ENCODE assay signal across 13 cellular contexts in genomic region chrX:7444967-7445366, GRCh38.
A peak's percentile ranks its signal among the peaks of the same experiment; 100 is the strongest.
DNase-seq lines count a peak whose midpoint lies in the region; ATAC-seq and TF ChIP-seq lines count a peak whose summit lies in the region.
"Had no signal": no experiment of that assay in that cellular context is flagged by ENCODE, and none has a peak within 500 bp of the region (broad histone marks: within the 10 kb centered on the region; RNA-seq: fewer than 3 reads in every experiment).

No MANE protein-coding gene starts in this region.

- H3K27me3 ChIP-seq in upper lobe of left lung = no peaks in the 10 kb centered on the region
- H3K27me3 ChIP-seq: hepatocyte, Peyer's patch, sigmoid colon had no signal

- no peaks in the 10 kb centered on the region for H3K36me3 ChIP-seq in upper lobe of left lung
- H3K36me3 ChIP-seq: Peyer's patch, sigmoid colon had no signal

- TF ChIP-seq CTCF in GM12865 (IDR thresholded peaks at IDR 0.05; ENCODE audit: insufficient read depth, low read depth, low read length, missing control alignments) (no peak), upper lobe of left lung (IDR thresholded peaks at IDR 0.05) (no peak)

- peak; percentile 88 for ATAC-seq in GM19324 (IDR thresholded peaks at IDR 0.05; ENCODE audit: low FRiP score, unreplicated experiment)
- peak; percentile 92 for ATAC-seq in HG02870 (IDR thresholded peaks at IDR 0.05; ENCODE audit: unreplicated experiment)
- ATAC-seq in upper lobe of left lung (ENCODE audit: low FRiP score in 2 of 2) = no peak

- in situ Hi-C loops in G401 (cut with HindIII; ENCODE audit: low sequenced_read_pairs) = no loop called here

- TF ChIP-seq EP300 in upper lobe of left lung (IDR thresholded peaks at IDR 0.05) = no peak

- DNase-seq in GM12865 (ENCODE audit: low read depth) (peak; percentile 17), upper lobe of left lung (no peak), AML-193 (lab: John Stamatoyannopoulos, UW) (no peak), G401 (ENCODE audit: low spot score) (no peak), NCI-H2107 (lab: John Stamatoyannopoulos, UW) (no peak)
- DNase-seq in Jurkat, Clone E6-1 (ENCODE audit: low read depth, low spot score) = peak; percentile 2
- DNase-seq: activated effector memory CD4-positive, alpha-beta T cell treated with anti-CD3 and anti-CD28 coated beads, Interleukin-2, amount 50 U/mL, for 16 hours; NCI-H1436 treated with DMSO at 0.1 percent for 48 hours; Peyer's patch; sigmoid colon had no signal

- H3K4me1 ChIP-seq in upper lobe of left lung = no peaks in the 10 kb centered on the region
- H3K4me1 ChIP-seq: Peyer's patch, sigmoid colon had no signal

- no peak overlapping the region for H3K27ac ChIP-seq in upper lobe of left lung
- H3K27ac ChIP-seq: hepatocyte, Peyer's patch, sigmoid colon had no signal

- H3K9me3 ChIP-seq in upper lobe of left lung = no peaks in the 10 kb centered on the region
- H3K9me3 ChIP-seq: Peyer's patch, sigmoid colon had no signal

- no peak for TF ChIP-seq POLR2A in upper lobe of left lung (IDR thresholded peaks at IDR 0.05)

- 80 to 92% methylated on average over 2 of the region's 2 CpGs for WGBS in upper lobe of left lung, 2 donors

- H3K4me3 ChIP-seq in GM12865 (ENCODE audit: low read depth, low read length) (no peak overlapping the region), upper lobe of left lung (no peak overlapping the region)
- no peak overlapping the region for H3K4me3 ChIP-seq in Jurkat, Clone E6-1 (ENCODE audit: low read length)
- H3K4me3 ChIP-seq: hepatocyte, Peyer's patch, sigmoid colon had no signal

Comparison
In these comparisons a context has a peak if more than half of its experiments do, and no peak if none do; other contexts are left out.
1. DNase-seq: peak in GM12865 (single experiment) and Jurkat, Clone E6-1 (single experiment); none in upper lobe of left lung (0 of 2), AML-193 (0 of 2), G401 (single experiment) and NCI-H2107 (single experiment).
2. ATAC-seq: peak in GM19324 (single experiment) and HG02870 (single experiment); none in upper lobe of left lung (0 of 2).